Comparison of ENCODE assay signal across 12 cellular contexts in genomic region chr17:2749058-2749783, GRCh38. TPM values are rescaled to one million over a fixed set of nuclear protein-coding genes. Genes with fewer than 3 reads are reported as not detected.
DNase-seq lines count a peak whose midpoint lies in the region; ATAC-seq and TF ChIP-seq lines count a peak whose summit lies in the region.
"Had no signal": no experiment of that assay in that cellular context is flagged by ENCODE, and none has a peak within 500 bp of the region (broad histone marks: within the 10 kb centered on the region; RNA-seq: fewer than 3 reads in every experiment).

TSS of gene CCDC92B (minus strand) at chr17:2749652. CDS start at chr17:2735145, 14,507 bp downstream.

- H3K9ac ChIP-seq in smooth muscle cell (ENCODE audit: low read depth), result no peak within 1 kb of the TSS
- H3K9ac ChIP-seq in MM.1S (ENCODE audit: low read length), result no peak within 1 kb of the TSS

- H3K36me3 ChIP-seq in right atrium auricular region, result no peaks in the 10 kb centered on the region
- no peaks in the 10 kb centered on the region for H3K36me3 ChIP-seq in smooth muscle cell (ENCODE audit: low read depth)
- no peaks in the 10 kb centered on the region for H3K36me3 ChIP-seq in MM.1S (replicated peaks; ENCODE audit: insufficient read depth, low read length)

- peak within 1 kb of the TSS; percentile 80 for H3K4me2 ChIP-seq in smooth muscle cell
- H3K4me2 ChIP-seq in MM.1S (ENCODE audit: low read depth, low read length), result no peak within 1 kb of the TSS

- no peaks in the 10 kb centered on the region for H3K9me2 ChIP-seq in MM.1S (replicated peaks; ENCODE audit: insufficient read depth, low read length)

- H3F3A ChIP-seq in smooth muscle cell (ENCODE audit: low read depth) (no peaks in the 10 kb centered on the region), MM.1S (ENCODE audit: insufficient read depth, low read length) (no peaks in the 10 kb centered on the region)

- DNase-seq in NCI-H345 (lab: John Stamatoyannopoulos, UW), result peak; percentile 51
- no peak for DNase-seq in NCI-H345 treated with DMSO at 0.1 percent for 48 hours (lab: John Stamatoyannopoulos, UW; ENCODE audit: unreplicated experiment)
- peak; percentile 70 for DNase-seq in NCI-H69 (lab: John Stamatoyannopoulos, UW)
- no peak for DNase-seq in right atrium auricular region (ENCODE audit: low spot score)
- no peak for DNase-seq in smooth muscle cell (lab: John Stamatoyannopoulos, UW; ENCODE audit: unreplicated experiment)
- no peak for DNase-seq in MM.1S
- no peak for DNase-seq in NCI-H2029 (lab: John Stamatoyannopoulos, UW)

- WGBS in smooth muscle cell (ENCODE audit: low lambda C conversion rate), result 11% methylated on average over 12 of the region's 76 CpGs

- no peaks in the 10 kb centered on the region for H3K79me2 ChIP-seq in smooth muscle cell (ENCODE audit: low read depth)
- no peaks in the 10 kb centered on the region for H3K79me2 ChIP-seq in MM.1S (ENCODE audit: low read length)

- no peak for ATAC-seq in GM19463 (IDR thresholded peaks at IDR 0.05; ENCODE audit: unreplicated experiment)

- H3K9me3 ChIP-seq in right atrium auricular region (no peaks in the 10 kb centered on the region), smooth muscle cell (replicated peaks; ENCODE audit: low read depth) (no peaks in the 10 kb centered on the region), MM.1S (replicated peaks; ENCODE audit: insufficient read depth, low read length) (no peaks in the 10 kb centered on the region)

- no peaks in the 10 kb centered on the region for H4K20me1 ChIP-seq in smooth muscle cell (ENCODE audit: low read depth)
- no peaks in the 10 kb centered on the region for H4K20me1 ChIP-seq in MM.1S (ENCODE audit: insufficient read depth, low read length)

- peak within 1 kb of the TSS; percentile 2 to 37 for H3K4me3 ChIP-seq in right atrium auricular region
- H3K4me3 ChIP-seq in smooth muscle cell, result peak within 1 kb of the TSS; percentile 2
- H3K4me3 ChIP-seq in MM.1S (ENCODE audit: low read length), result no peak within 1 kb of the TSS
- H3K4me3 ChIP-seq: SK-N-MC had no signal

- H2AFZ ChIP-seq in smooth muscle cell (ENCODE audit: low read depth), result no peak within 1 kb of the TSS
- no peak within 1 kb of the TSS for H2AFZ ChIP-seq in MM.1S (ENCODE audit: low read length)

- H3K27ac ChIP-seq in right atrium auricular region (no peak within 1 kb of the TSS), smooth muscle cell (ENCODE audit: low read depth) (no peak within 1 kb of the TSS), MM.1S (ENCODE audit: low read length) (no peak within 1 kb of the TSS)
- H3K27ac ChIP-seq: SK-N-MC had no signal

- peaks cover 0 to 9% of the 10 kb centered on the region in 2 donors for H3K27me3 ChIP-seq in right atrium auricular region
- peaks cover 76% of the 10 kb centered on the region for H3K27me3 ChIP-seq in smooth muscle cell (ENCODE audit: low read depth)
- peaks cover 73% of the 10 kb centered on the region for H3K27me3 ChIP-seq in MM.1S (replicated peaks; ENCODE audit: insufficient read depth, low read length)

- no peak for TF ChIP-seq CTCF in right atrium auricular region (IDR thresholded peaks at IDR 0.05)
- TF ChIP-seq CTCF in smooth muscle cell (IDR thresholded peaks at IDR 0.05; ENCODE audit: borderline replicate concordance, insufficient read depth, poor library complexity, severe bottlenecking), result no peak
- TF ChIP-seq CTCF in MM.1S (IDR thresholded peaks at IDR 0.05; ENCODE audit: low read length), result no peak

- H3K4me1 ChIP-seq in right atrium auricular region (no peaks in the 10 kb centered on the region), smooth muscle cell (ENCODE audit: low read depth) (no peaks in the 10 kb centered on the region), MM.1S (ENCODE audit: low read length) (no peaks in the 10 kb centered on the region)

RNA-seq across cellular contexts. Expression of gene CCDC92B, which starts in this region (rescaled TPM):
- total RNA-seq in right atrium auricular region, result not detected
- total RNA-seq in smooth muscle cell, result not detected in 2 replicates
- polyA plus RNA-seq in smooth muscle cell, result not detected in 2 replicates
- total RNA-seq: fibroblast of villous mesenchyme, M059J, myocyte had no signal

Comparison
In these comparisons a context has a peak if more than half of its experiments do, and no peak if none do; other contexts are left out.
1. DNase-seq: peak in NCI-H345 (single experiment) and NCI-H69 (single experiment); none in NCI-H345 treated with DMSO at 0.1 percent for 48 hours (single experiment), right atrium auricular region (single experiment), smooth muscle cell (single experiment), MM.1S (single experiment) and NCI-H2029 (single experiment).